ENCODE assay signal across 8 cellular contexts in the genomic region with DNA sequence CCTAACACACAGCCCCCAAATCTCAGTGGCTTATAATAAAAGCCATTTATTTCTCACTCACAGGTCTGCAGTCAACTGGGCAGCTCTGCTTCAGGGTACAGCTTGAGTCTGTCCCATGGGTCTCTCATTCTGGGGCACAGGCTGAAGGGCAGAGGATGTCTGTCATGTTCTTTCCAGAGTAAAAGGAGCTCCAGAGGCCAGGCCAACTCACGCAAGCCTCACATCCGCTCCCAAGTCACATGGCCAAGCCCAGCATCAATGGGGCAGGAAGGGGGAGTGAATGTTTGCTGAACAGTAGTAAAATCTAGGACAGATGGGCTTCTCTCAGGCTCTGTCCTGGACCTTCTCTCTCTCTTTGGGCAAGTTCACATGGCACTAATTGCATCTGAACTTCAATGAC. TPM values are rescaled to one million over a fixed set of nuclear protein-coding genes. Genes with fewer than 3 reads are reported as not detected.
DNase-seq lines count a peak whose midpoint lies in the region; ATAC-seq, FAIRE-seq and TF ChIP-seq lines count a peak whose summit lies in the region.

No MANE protein-coding gene starts in this region.

- no peak overlapping the region for H3K18ac ChIP-seq in mesendoderm (ENCODE audit: low read length)

- no CpG with 5 or more reads among the region's 2 CpGs for WGBS in mesendoderm (ENCODE audit: extremely low coverage, insufficient coverage, low lambda C conversion rate)

- CTCF ChIA-PET in PC-9 (lab: Charles Lee): no interaction called here

- no peak overlapping the region for H3K4me2 ChIP-seq in mesendoderm (ENCODE audit: low read length)
- H3K4me2 ChIP-seq in PC-9: no peak overlapping the region

- H3K36me3 ChIP-seq in mesendoderm (ENCODE audit: control insufficient read depth, insufficient read depth, low read length) (no peaks in the 10 kb centered on the region), PC-9 (ENCODE audit: low read depth) (no peaks in the 10 kb centered on the region)

- peaks cover 16% of the 10 kb centered on the region for H3F3A ChIP-seq in PC-9 (ENCODE audit: insufficient read depth, low read depth)

- ATAC-seq in GM19395 (IDR thresholded peaks at IDR 0.05; ENCODE audit: unreplicated experiment) (no peak), HG02610 (IDR thresholded peaks at IDR 0.05; ENCODE audit: unreplicated experiment) (no peak)

- FAIRE-seq in GM19239 (lab: Jason Lieb, UNC): no peak

- H2BK120ac ChIP-seq in mesendoderm (ENCODE audit: low read depth, low read length): no peak overlapping the region

- peak overlapping the region; percentile 0 for H3K56ac ChIP-seq in mesendoderm (ENCODE audit: low read length)

- BruUV-seq in PC-9 (replicated peaks; lab: Mats Ljungman, UMichigan): no TSS peak

- H3K79me2 ChIP-seq in mesendoderm (ENCODE audit: control insufficient read depth, insufficient read depth, low read length): no peaks in the 10 kb centered on the region
- H3K79me2 ChIP-seq in PC-9 (ENCODE audit: low read depth): no peaks in the 10 kb centered on the region

- H3K9me2 ChIP-seq in PC-9 (ENCODE audit: insufficient read depth): no peaks in the 10 kb centered on the region

- no peak overlapping the region for H2AK5ac ChIP-seq in mesendoderm (ENCODE audit: low read length)

- H3K4me3 ChIP-seq in mesendoderm (ENCODE audit: low read length) (no peak overlapping the region), PC-9 (no peak overlapping the region)

- H3K79me1 ChIP-seq in mesendoderm (ENCODE audit: low read length): no peaks in the 10 kb centered on the region

- H4K8ac ChIP-seq in mesendoderm (ENCODE audit: low read depth, low read length): no peak overlapping the region

- H3K27me3 ChIP-seq in mesendoderm (ENCODE audit: insufficient read depth, low read length, poor library complexity) (no peaks in the 10 kb centered on the region), PC-9 (ENCODE audit: insufficient read depth, low read depth) (peaks cover 30% of the 10 kb centered on the region)

- H3K9ac ChIP-seq in mesendoderm (ENCODE audit: low read length): no peak overlapping the region

- POLR2A ChIA-PET in PC-9 (lab: Charles Lee; ENCODE audit: unreplicated experiment): no interaction called here

- H3K27ac ChIP-seq in cingulate gyrus (ENCODE audit: low read depth, low read length) (peak overlapping the region; percentile 10), mesendoderm (ENCODE audit: low read depth, low read length) (no peak overlapping the region), PC-9 (no peak overlapping the region)

- TF ChIP-seq CTCF in PC-9 (conservative IDR thresholded peaks at IDR 0.05): no peak

- H2BK5ac ChIP-seq in mesendoderm (ENCODE audit: low read length): no peak overlapping the region

- H4K20me1 ChIP-seq in PC-9 (ENCODE audit: insufficient read depth): no peaks in the 10 kb centered on the region

- no peak overlapping the region for H3K23ac ChIP-seq in mesendoderm (ENCODE audit: low read length)

- H2BK15ac ChIP-seq in mesendoderm (replicated peaks; ENCODE audit: low read depth): no peak overlapping the region

- H3K4me1 ChIP-seq in mesendoderm (ENCODE audit: control insufficient read depth, low read depth, low read length): peaks cover 16% of the 10 kb centered on the region
- H3K4me1 ChIP-seq in PC-9 (replicated peaks; ENCODE audit: insufficient read depth): peaks cover 15% of the 10 kb centered on the region

- DNase-seq in Ammon's horn (ENCODE audit: low spot score): peak; percentile 68
- peak; percentile 58 for DNase-seq in M059J (ENCODE audit: low read depth)
- no peak for DNase-seq in mesendoderm
- DNase-seq in GM19239 (ENCODE audit: insufficient read length, low spot score): no peak
- DNase-seq in PC-9: no peak

- no peaks in the 10 kb centered on the region for H3K9me3 ChIP-seq in PC-9 (ENCODE audit: insufficient read depth, low read depth)

- no peak overlapping the region for H4K5ac ChIP-seq in mesendoderm (ENCODE audit: low read length)

- no peak overlapping the region for H2AFZ ChIP-seq in PC-9

- H3K4ac ChIP-seq in mesendoderm (ENCODE audit: low read depth, low read length): no peak overlapping the region

- intact Hi-C loops in PC-9 (cut with micrococcal nuclease; ENCODE audit: unreplicated experiment): no loop called here

RNA-seq across cellular contexts. Expression of a gene that starts 7.1 kb away (rescaled TPM):
- total RNA-seq in M059J (2014; rRNA removed; shearing (Covaris generic)): 11.7 and 18.8 TPM in 2 replicates
- polyA plus RNA-seq in mesendoderm (2013, experiment 1 of 2): 143 TPM
- polyA plus RNA-seq in mesendoderm (2013, experiment 2 of 2): 152 TPM
- 26.2 and 26.5 TPM in 2 replicates for total RNA-seq in PC-9 (2021)

Comparison
In these comparisons a context has a peak if more than half of its experiments do, and no peak if none do; other contexts are left out.
1. DNase-seq: peak in Ammon's horn (single experiment) and M059J (single experiment); none in mesendoderm (single experiment), GM19239 (single experiment) and PC-9 (0 of 2).